In genomic region chr19:17557461-17557860, GRCh38 we compare ENCODE assay signal across 1 cellular context.
TF ChIP-seq lines count a peak whose summit lies in the region.

No MANE protein-coding gene starts in this region.

TF ChIP-seq in SK-N-SH, 30 proteins besides CTCF, POLR2A, EP300 and RAD21:
- TF ChIP-seq, protein P1, sequence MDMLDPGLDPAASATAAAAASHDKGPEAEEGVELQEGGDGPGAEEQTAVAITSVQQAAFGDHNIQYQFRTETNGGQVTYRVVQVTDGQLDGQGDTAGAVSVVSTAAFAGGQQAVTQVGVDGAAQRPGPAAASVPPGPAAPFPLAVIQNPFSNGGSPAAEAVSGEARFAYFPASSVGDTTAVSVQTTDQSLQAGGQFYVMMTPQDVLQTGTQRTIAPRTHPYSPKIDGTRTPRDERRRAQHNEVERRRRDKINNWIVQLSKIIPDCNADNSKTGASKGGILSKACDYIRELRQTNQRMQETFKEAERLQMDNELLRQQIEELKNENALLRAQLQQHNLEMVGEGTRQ (IDR thresholded peaks at IDR 0.05; ENCODE audit: borderline replicate concordance, low read depth, low read length), result no peak
- TF ChIP-seq FOXJ3 (CRISPR knock-in tag; IDR thresholded peaks at IDR 0.05) (no peak), PBX3 (IDR thresholded peaks at IDR 0.05) (no peak), TAF1 (IDR thresholded peaks at IDR 0.05; ENCODE audit: borderline replicate concordance, low read depth, low read length) (no peak), SMC3 (IDR thresholded peaks at IDR 0.05; ENCODE audit: low read depth, low read length) (no peak), REST (IDR thresholded peaks at IDR 0.05; ENCODE audit: low read depth, low read length) (no peak), GABPA (IDR thresholded peaks at IDR 0.05; ENCODE audit: low read depth) (no peak), TCF12 (IDR thresholded peaks at IDR 0.05) (no peak), TEAD4 (IDR thresholded peaks at IDR 0.05; ENCODE audit: borderline replicate concordance, insufficient read depth) (no peak), POLR2AphosphoS5 (IDR thresholded peaks at IDR 0.05; ENCODE audit: low read depth, low read length) (no peak), RFX5 (IDR thresholded peaks at IDR 0.05; ENCODE audit: low read length) (no peak), CHD2 (IDR thresholded peaks at IDR 0.05; ENCODE audit: low read length, partially characterized antibody) (no peak), MXI1 (IDR thresholded peaks at IDR 0.05; ENCODE audit: low read depth, low read length) (no peak), EZH2phosphoT487 (IDR thresholded peaks at IDR 0.05; ENCODE audit: borderline replicate concordance, low read depth) (no peak), GATA2 (CRISPR knock-in tag; IDR thresholded peaks at IDR 0.05) (no peak), IRF3 (IDR thresholded peaks at IDR 0.05; ENCODE audit: low read depth, low read length) (no peak), RXRA (IDR thresholded peaks at IDR 0.05; ENCODE audit: borderline replicate concordance, low read depth) (no peak), ELF1 (IDR thresholded peaks at IDR 0.05) (no peak), NRF1 (IDR thresholded peaks at IDR 0.05; ENCODE audit: low read depth, low read length) (no peak)
- TF ChIP-seq, protein P2, sequence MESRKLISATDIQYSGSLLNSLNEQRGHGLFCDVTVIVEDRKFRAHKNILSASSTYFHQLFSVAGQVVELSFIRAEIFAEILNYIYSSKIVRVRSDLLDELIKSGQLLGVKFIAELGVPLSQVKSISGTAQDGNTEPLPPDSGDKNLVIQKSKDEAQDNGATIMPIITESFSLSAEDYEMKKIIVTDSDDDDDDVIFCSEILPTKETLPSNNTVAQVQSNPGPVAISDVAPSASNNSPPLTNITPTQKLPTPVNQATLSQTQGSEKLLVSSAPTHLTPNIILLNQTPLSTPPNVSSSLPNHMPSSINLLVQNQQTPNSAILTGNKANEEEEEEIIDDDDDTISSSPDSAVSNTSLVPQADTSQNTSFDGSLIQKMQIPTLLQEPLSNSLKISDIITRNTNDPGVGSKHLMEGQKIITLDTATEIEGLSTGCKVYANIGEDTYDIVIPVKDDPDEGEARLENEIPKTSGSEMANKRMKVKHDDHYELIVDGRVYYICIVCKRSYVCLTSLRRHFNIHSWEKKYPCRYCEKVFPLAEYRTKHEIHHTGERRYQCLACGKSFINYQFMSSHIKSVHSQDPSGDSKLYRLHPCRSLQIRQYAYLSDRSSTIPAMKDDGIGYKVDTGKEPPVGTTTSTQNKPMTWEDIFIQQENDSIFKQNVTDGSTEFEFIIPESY (IDR thresholded peaks at IDR 0.05; ENCODE audit: borderline replicate concordance, low read depth), result no peak
